ENCODE assay signal across 1 cellular context in genomic region chr12:31323466-31324115, GRCh38.
A peak's percentile ranks its signal among the peaks of the same experiment; 100 is the strongest.
TF ChIP-seq lines count a peak whose summit lies in the region.

No MANE protein-coding gene starts in this region.

TF ChIP-seq in GM12878, 131 proteins besides CTCF, POLR2A, EP300 and RAD21 (continued from another document):
- TF ChIP-seq BCLAF1 (IDR thresholded peaks at IDR 0.05) (no peak), EED (IDR thresholded peaks at IDR 0.05; ENCODE audit: low read depth) (peak; percentile 49; the same call in 1 of the 2 replicates), PML (IDR thresholded peaks at IDR 0.05; ENCODE audit: low read length) (no peak; the same call in 1 of the 2 replicates), POU2F2 (IDR thresholded peaks at IDR 0.05; ENCODE audit: borderline replicate concordance, low read depth, low read length) (peak; percentile 58; the same call in 1 of the 3 replicates), ESRRA (IDR thresholded peaks at IDR 0.05; ENCODE audit: low read length) (no peak), EGR1 (IDR thresholded peaks at IDR 0.05; ENCODE audit: borderline replicate concordance in 1 of 2, low read depth in 2 of 2, low read length in 2 of 2) (no peak), DPF2 (IDR thresholded peaks at IDR 0.05) (peak; percentile 98), NFXL1 (IDR thresholded peaks at IDR 0.05; ENCODE audit: borderline replicate concordance) (no peak), CREM (IDR thresholded peaks at IDR 0.05; ENCODE audit: low read depth) (peak; percentile 32; the same call in 1 of the 2 replicates), RFX5 (IDR thresholded peaks at IDR 0.05; ENCODE audit: low read depth, low read length) (no peak), CBFB (IDR thresholded peaks at IDR 0.05; ENCODE audit: low read depth) (peak; percentile 68; the same call in 1 of the 2 replicates), RBBP5 (conservative IDR thresholded peaks at IDR 0.05) (no peak), NR2C1 (IDR thresholded peaks at IDR 0.05) (no peak), RAD51 (IDR thresholded peaks at IDR 0.05) (0 out of 2 replicates have a peak, but pooled peaks have one; percentile 7), HDGF (IDR thresholded peaks at IDR 0.05) (peak; percentile 88)
